ENCODE assay signal across 6 cellular contexts in genomic region chr2:110608788-110609502, GRCh38. TPM values are rescaled to one million over a fixed set of nuclear protein-coding genes. Genes with fewer than 3 reads are reported as not detected.
A peak's percentile ranks its signal among the peaks of the same experiment; 100 is the strongest.
DNase-seq lines count a peak whose midpoint lies in the region; ATAC-seq, FAIRE-seq and TF ChIP-seq lines count a peak whose summit lies in the region.
"Not testable (repeated sequence)": the region's sequence is repeated elsewhere in the genome, so short reads cannot be mapped to it uniquely, and the experiment has no call there.

No MANE protein-coding gene starts in this region.

- not testable (repeated sequence) for H4K20me1 ChIP-seq in OCI-LY7 (ENCODE audit: insufficient read depth, low read length); GM12878 (ENCODE audit: control insufficient read depth, insufficient read depth)

- TF ChIP-seq CTCF in OCI-LY7 (conservative IDR thresholded peaks at IDR 0.05; ENCODE audit: low read length); GM12878 (IDR thresholded peaks at IDR 0.05 in 2 of 3, conservative IDR thresholded peaks at IDR 0.05 in 1 of 3; ENCODE audit: control insufficient read depth in 2 of 3, extremely low read depth in 1 of 3, insufficient read depth in 1 of 3, low read depth in 3 of 3, low read length in 3 of 3); mucosa of descending colon (IDR thresholded peaks at IDR 0.05): not testable (repeated sequence)

- not testable (repeated sequence) for H3K4me2 ChIP-seq in OCI-LY7 (ENCODE audit: low read length); GM12878 (ENCODE audit: control insufficient read depth, insufficient read depth)

- not testable (repeated sequence) for H3K36me3 ChIP-seq in OCI-LY7 (ENCODE audit: insufficient read depth, low read length); GM12878 (ENCODE audit: control insufficient read depth in 2 of 2, insufficient read depth in 2 of 2, low read length in 1 of 2); mucosa of descending colon (ENCODE audit: low read depth)

- not testable (repeated sequence) for H3K9me2 ChIP-seq in OCI-LY7 (ENCODE audit: insufficient read depth, low read length)

- POLR2A ChIA-PET in OCI-LY7 (lab: Charles Lee); GM12878 (lab: Charles Lee): not testable (repeated sequence)

- not testable (repeated sequence) for H3K27me3 ChIP-seq in GM12878 (replicated peaks in 1 of 2; ENCODE audit: control insufficient read depth in 2 of 2, insufficient read depth in 2 of 2, low read length in 1 of 2)

- TF ChIP-seq POLR2A in GM12878 (IDR thresholded peaks at IDR 0.05; ENCODE audit: low read depth, low read length): not testable (repeated sequence)

- SMC1A ChIA-PET in GM12878 (lab: Charles Lee; ENCODE audit: uncharacterized antibody, unreplicated experiment): not testable (repeated sequence)

- not testable (repeated sequence) for H3K4me3 ChIP-seq in OCI-LY7 (ENCODE audit: low read depth, low read length, poor library complexity, severe bottlenecking); GM12878; mucosa of descending colon

- TF ChIP-seq EP300 in GM12878 (IDR thresholded peaks at IDR 0.05; ENCODE audit: borderline replicate concordance in 1 of 2, control insufficient read depth in 1 of 2, low read depth in 2 of 2, low read length in 2 of 2): not testable (repeated sequence)

- RAD21 ChIA-PET in GM12878 (lab: Charles Lee; ENCODE audit: unreplicated experiment): not testable (repeated sequence)

- H3K79me2 ChIP-seq in OCI-LY7 (ENCODE audit: insufficient read depth, low read depth, low read length); GM12878 (ENCODE audit: control insufficient read depth, insufficient read depth, low read length): not testable (repeated sequence)

- in situ Hi-C loops in GM12878 (cut with MboI): not testable (repeated sequence)

- not testable (repeated sequence) for TF ChIP-seq RAD21 in GM12878 (IDR thresholded peaks at IDR 0.05; ENCODE audit: insufficient read depth, low read depth, low read length)

- DNase-seq in OCI-LY7 (ENCODE audit: low spot score); GM12878 (ENCODE audit: low read depth, low spot score); mucosa of descending colon: not testable (repeated sequence)

- H2AFZ ChIP-seq in OCI-LY7 (ENCODE audit: low read length); GM12878 (ENCODE audit: control insufficient read depth, low read depth, low read length): not testable (repeated sequence)

- BruUV-seq in OCI-LY7 (replicated peaks; lab: Mats Ljungman, UMichigan): TSS peak; percentile 92
- TSS peak; percentile 64 for BruUV-seq in GM12878 (replicated peaks; lab: Mats Ljungman, UMichigan)

- intact Hi-C loops in OCI-LY7 (cut with micrococcal nuclease; ENCODE audit: unreplicated experiment); GM12878 (cut with micrococcal nuclease; ENCODE audit: unreplicated experiment); mucosa of descending colon (cut with DNase I, micrococcal nuclease): not testable (repeated sequence)

- CTCF ChIA-PET in OCI-LY7 (lab: Charles Lee; ENCODE audit: unreplicated experiment); GM12878 (lab: Yijun Ruan, JAX): not testable (repeated sequence)

- H3K27ac ChIP-seq in OCI-LY7 (ENCODE audit: low read depth, low read length, poor library complexity, severe bottlenecking); GM12878 (ENCODE audit: control insufficient read depth, insufficient read depth): not testable (repeated sequence)

- peak; percentile 36 for ATAC-seq in GM18502 (IDR thresholded peaks at IDR 0.05; ENCODE audit: poor library complexity, unreplicated experiment)
- ATAC-seq in GM19395 (IDR thresholded peaks at IDR 0.05; ENCODE audit: unreplicated experiment): peak; percentile 46
- peak; percentile 54 for ATAC-seq in HG02884 (IDR thresholded peaks at IDR 0.05; ENCODE audit: unreplicated experiment)
- ATAC-seq in GM12878: peak; percentile 60
- ATAC-seq in mucosa of descending colon: peak; percentile 79

- not testable (repeated sequence) for H3K9me3 ChIP-seq in OCI-LY7 (ENCODE audit: low read length); GM12878 (replicated peaks; ENCODE audit: control insufficient read depth, insufficient read depth, low read length); mucosa of descending colon

- H3K9ac ChIP-seq in GM12878 (ENCODE audit: control insufficient read depth, insufficient read depth, low read length): not testable (repeated sequence)

- not testable (repeated sequence) for H3K4me1 ChIP-seq in OCI-LY7 (ENCODE audit: insufficient read depth, low read length, poor library complexity, severe bottlenecking); GM12878 (ENCODE audit: control insufficient read depth, insufficient read depth, low read length); mucosa of descending colon (ENCODE audit: low read depth)

- FAIRE-seq in GM12878 (lab: Jason Lieb, UNC): not testable (repeated sequence)

- WGBS in GM12878 (ENCODE audit: insufficient coverage, insufficient replicate concordance, low lambda C conversion rate, missing lambda C conversion rate): no CpG with 5 or more reads among the region's 8 CpGs

RNA-seq across cellular contexts. Expression of gene RGPD6, which starts 31.9 kb away (rescaled TPM):
- total RNA-seq in OCI-LY7 (2014; rRNA removed; shearing (Covaris generic)): 0.16 and 0.49 TPM in 2 replicates
- total RNA-seq in OCI-LY7 (2022): 0.38 and 0.68 TPM in 2 replicates
- 144 and 212 TPM in 2 replicates for total RNA-seq in GM12878 (2013; cell fraction: nucleolus; rRNA removed)
- total RNA-seq in GM12878 (2014; rRNA removed): 9.7 and 12.5 TPM in 2 replicates
- 13.7 and 15.9 TPM in 2 replicates for total RNA-seq in GM12878 (2014; rRNA removed; fragmentation: Illumina TruSeq; extraction: Trizol)
- 3.1 and 12.5 TPM in 2 replicates for total RNA-seq in GM12878 (2021)
- polyA plus RNA-seq in GM12878 (2011; ENCODE audit: low read depth): 3.8 TPM
- 4.1 and 6.3 TPM in 2 replicates for polyA plus RNA-seq in GM12878 (2011; rRNA removed)
- 0.52 and 0.82 TPM in 2 replicates for polyA plus RNA-seq in GM12878 (2011; cell fraction: cytosol; rRNA removed)
- polyA plus RNA-seq in GM12878 (2011; cell fraction: nucleus; rRNA removed): 2.0 and 5.1 TPM in 2 replicates
- 3.7 and 5.4 TPM in 2 replicates for polyA plus RNA-seq in GM12878 (2012)
- polyA plus RNA-seq in GM12878 (2014; fragmentation: Illumina TruSeq; extraction: Trizol): 9.2 and 11.1 TPM in 2 replicates
- 1 to 10 TPM; 2.7 to 3.1 TPM for polyA plus RNA-seq in GM12878 (2014; fragmentation: Nextera tagmentation; extraction: Ambion mirVana)
- 4.7 and 7.8 TPM in 2 replicates for polyA plus RNA-seq in GM12878 (2014; rRNA removed)
- polyA plus RNA-seq in GM12878 (2016; fragmentation: Nextera tagmentation; extraction: Ambion mirVana): 1 to 10 TPM; 7.8 to 9.7 TPM
- polyA minus RNA-seq in GM12878 (2011; rRNA and poly(A)+ RNA removed): 4.3 and 7.8 TPM in 2 replicates
- polyA minus RNA-seq in GM12878 (2011; cell fraction: cytosol; rRNA and poly(A)+ RNA removed): 3.3 TPM in 2 replicates
- polyA minus RNA-seq in GM12878 (2011; cell fraction: nucleus; rRNA and poly(A)+ RNA removed): 5.4 and 11.4 TPM in 2 replicates
- total RNA-seq in mucosa of descending colon: 10 to 100 TPM; 28.3 to 41.6 (median 29.7) TPM
